8 cellular contexts compared by ENCODE assay signal in genomic region chr19:12194827-12195500, GRCh38. TPM values are rescaled to one million over a fixed set of nuclear protein-coding genes. Genes with fewer than 3 reads are reported as not detected.
A peak's percentile ranks its signal among the peaks of the same experiment; 100 is the strongest.
DNase-seq lines count a peak whose midpoint lies in the region; ATAC-seq and TF ChIP-seq lines count a peak whose summit lies in the region.

No MANE protein-coding gene starts in this region.

- peak overlapping the region; percentile 56 for H2AFZ ChIP-seq in GM23248
- H2AFZ ChIP-seq in PC-3 (ENCODE audit: low read length), result no peak overlapping the region

- H3K79me2 ChIP-seq in GM23248 (ENCODE audit: insufficient read depth), result no peaks in the 10 kb centered on the region
- no peaks in the 10 kb centered on the region for H3K79me2 ChIP-seq in PC-3 (ENCODE audit: low read length)

- H3K27me3 ChIP-seq in GM23248 (replicated peaks; ENCODE audit: insufficient read depth) (no peaks in the 10 kb centered on the region), dorsolateral prefrontal cortex (no peaks in the 10 kb centered on the region), lung (ENCODE audit: control insufficient read depth, insufficient read depth) (no peaks in the 10 kb centered on the region), PC-3 (ENCODE audit: low read length) (no peaks in the 10 kb centered on the region)

- peak overlapping the region; percentile 62 for H3K4me3 Mint-ChIP-seq in activated CD4-positive, alpha-beta memory T cell treated with anti-CD3 and anti-CD28 coated beads for 36 hours

- peak overlapping the region; percentile 38 for H3K27ac Mint-ChIP-seq in activated CD4-positive, alpha-beta memory T cell treated with anti-CD3 and anti-CD28 coated beads for 36 hours

- no peaks in the 10 kb centered on the region for H4K20me1 ChIP-seq in GM23248 (ENCODE audit: insufficient read depth)
- no peaks in the 10 kb centered on the region for H4K20me1 ChIP-seq in PC-3 (ENCODE audit: low read length)

- H3K9me2 ChIP-seq in GM23248 (ENCODE audit: insufficient read depth) (no peaks in the 10 kb centered on the region), PC-3 (replicated peaks; ENCODE audit: low read length) (no peaks in the 10 kb centered on the region)

- CTCF ChIA-PET in activated CD4-positive, alpha-beta memory T cell treated with anti-CD3 and anti-CD28 coated beads for 36 hours (lab: Charles Lee), result interaction anchor here (0.8 kb wide), 1 partner anchor 143 kb away, joined by 3 read pairs; no protein-coding TSS in a partner anchor
- CTCF ChIA-PET in PC-3 (lab: Charles Lee), result no interaction called here

- peaks cover 67% of the 10 kb centered on the region for H3K36me3 Mint-ChIP-seq in activated CD4-positive, alpha-beta memory T cell treated with anti-CD3 and anti-CD28 coated beads for 36 hours

- peaks cover 68% of the 10 kb centered on the region for H3K9me3 Mint-ChIP-seq in activated CD4-positive, alpha-beta memory T cell treated with anti-CD3 and anti-CD28 coated beads for 36 hours

- H3K9ac ChIP-seq in GM23248, result peak overlapping the region; percentile 48
- no peak overlapping the region for H3K9ac ChIP-seq in PC-3 (ENCODE audit: low read length)

- H3F3A ChIP-seq in GM23248 (ENCODE audit: insufficient read depth) (no peaks in the 10 kb centered on the region), PC-3 (ENCODE audit: low read length, unreplicated experiment) (no peaks in the 10 kb centered on the region)

- peaks cover 4% of the 10 kb centered on the region for H3K27me3 Mint-ChIP-seq in activated CD4-positive, alpha-beta memory T cell treated with anti-CD3 and anti-CD28 coated beads for 36 hours

- in situ Hi-C loops in GM23248 (cut with MboI), result no loop called here

- intact Hi-C loops in activated CD4-positive, alpha-beta memory T cell treated with anti-CD3 and anti-CD28 coated beads for 36 hours (cut with micrococcal nuclease), result no loop called here
- intact Hi-C loops in dorsolateral prefrontal cortex (cut with DNase I) (no loop called here), PC-3 (cut with micrococcal nuclease) (no loop called here)

- POLR2A ChIA-PET in activated CD4-positive, alpha-beta memory T cell treated with anti-CD3 and anti-CD28 coated beads for 36 hours (lab: Charles Lee), result no interaction called here
- POLR2A ChIA-PET in PC-3 (lab: Charles Lee; ENCODE audit: unreplicated experiment), result no interaction called here

- DNase-seq in GM23248, result peak; percentile 72
- peak; percentile 75 for DNase-seq in activated CD4-positive, alpha-beta memory T cell treated with anti-CD3 and anti-CD28 coated beads for 36 hours
- DNase-seq in dorsolateral prefrontal cortex, result peak; percentile 81 to 95 (median 94)
- peak; percentile 84 for DNase-seq in lung (ENCODE audit: low spot score)
- DNase-seq in stimulated activated CD4-positive, alpha-beta T cell treated with anti-CD3 and anti-CD28 coated beads, Interleukin-4, amount 100 ng/mL, for 48 hours (ENCODE audit: low read depth in 2 of 2), result peak; percentile 56 to 73
- DNase-seq in PC-3, result no peak

- ATAC-seq in lung (ENCODE audit: insufficient read depth, low FRiP score) (peak; percentile 75), HG03045 (IDR thresholded peaks at IDR 0.05; ENCODE audit: unreplicated experiment) (no peak), PC-3 (no peak), GM19455 (IDR thresholded peaks at IDR 0.05; ENCODE audit: unreplicated experiment) (no peak)

- peaks cover 13% of the 10 kb centered on the region for H3K9me3 ChIP-seq in GM23248 (ENCODE audit: low read depth)
- peaks cover 4 to 28% of the 10 kb centered on the region in 2 donors for H3K9me3 ChIP-seq in lung (ENCODE audit: control insufficient read depth in 2 of 2, insufficient read depth in 1 of 2, low read length in 1 of 2)
- peaks cover 76% of the 10 kb centered on the region for H3K9me3 ChIP-seq in PC-3 (ENCODE audit: low read length)

- peaks cover 16% of the 10 kb centered on the region for H3K4me1 Mint-ChIP-seq in activated CD4-positive, alpha-beta memory T cell treated with anti-CD3 and anti-CD28 coated beads for 36 hours (ENCODE audit: low read depth)

- WGBS in GM23248 (ENCODE audit: low coverage in 1 of 2, low lambda C conversion rate in 2 of 2, missing lambda C conversion rate in 2 of 2), 2 experiments, result 5 to 8% methylated on average over 49 to 50 of the region's 58 CpGs
- 1 to 4% methylated on average over 44 to 58 of the region's 58 CpGs for WGBS in lung, 2 donors

- H3K36me3 ChIP-seq in GM23248 (ENCODE audit: low read depth), result peaks cover 33% of the 10 kb centered on the region
- H3K36me3 ChIP-seq in lung (ENCODE audit: control insufficient read depth in 2 of 2, insufficient read depth in 2 of 2, low read length in 2 of 2), result peaks cover 5% of the 10 kb centered on the region in 2 donors
- H3K36me3 ChIP-seq in PC-3 (ENCODE audit: low read depth, low read length), result peaks cover 51% of the 10 kb centered on the region

- no peak overlapping the region for H3K27ac ChIP-seq in GM23248
- peak overlapping the region in 52 of 59 donors; percentile 4 to 91 (median 66) for H3K27ac ChIP-seq in dorsolateral prefrontal cortex
- H3K27ac ChIP-seq in lung (ENCODE audit: low read depth in 1 of 2, low read length in 1 of 2), result peak overlapping the region; percentile 59 to 64
- no peak overlapping the region for H3K27ac ChIP-seq in PC-3 (ENCODE audit: low read length)

- H3K4me1 ChIP-seq in GM23248 (ENCODE audit: insufficient read depth), result no peaks in the 10 kb centered on the region
- peaks cover 0 to 2% of the 10 kb centered on the region in 2 donors for H3K4me1 ChIP-seq in lung (ENCODE audit: control insufficient read depth in 2 of 2, insufficient read depth in 2 of 2, low read length in 2 of 2)
- no peaks in the 10 kb centered on the region for H3K4me1 ChIP-seq in PC-3 (ENCODE audit: insufficient read depth, low read length)

- H3K4me2 ChIP-seq in GM23248 (ENCODE audit: unreplicated experiment), result no peak overlapping the region
- H3K4me2 ChIP-seq in PC-3 (ENCODE audit: low read length), result no peak overlapping the region

- H3K4me3 ChIP-seq in GM23248 (peak overlapping the region; percentile 51), dorsolateral prefrontal cortex (peak overlapping the region; percentile 62 to 96 (median 86)), lung (peak overlapping the region; percentile 65), PC-3 (ENCODE audit: low read length) (no peak overlapping the region)

- TF ChIP-seq CTCF in dorsolateral prefrontal cortex (IDR thresholded peaks at IDR 0.05 in 54 of 56, conservative IDR thresholded peaks at IDR 0.05 in 2 of 56; ENCODE audit: low read depth in 1 of 56, partially characterized antibody in 56 of 56), result peak in 7 of 56 donors; percentile 4 to 22 (median 16)
- no peak for TF ChIP-seq CTCF in lung (IDR thresholded peaks at IDR 0.05; ENCODE audit: control extremely low read depth, extremely low read depth)
- TF ChIP-seq CTCF in PC-3 (conservative IDR thresholded peaks at IDR 0.05; ENCODE audit: low read depth, low read length), result no peak

- BruUV-seq in PC-3 (replicated peaks; lab: Mats Ljungman, UMichigan), result no TSS peak

RNA-seq across cellular contexts. Expression of gene ZNF136, which starts 32.1 kb away (rescaled TPM):
- 3.0 and 5.1 TPM in 2 replicates for total RNA-seq in GM23248 (2014; rRNA removed; shearing (Covaris generic))
- polyA plus RNA-seq in GM23248 (2016; fragmentation: Nextera tagmentation; extraction: Ambion mirVana) (4.6 and 4.8 TPM in 2 replicates), lung (1 to 10 TPM; 4.1 to 4.5 TPM)
- total RNA-seq in activated CD4-positive, alpha-beta memory T cell treated with anti-CD3 and anti-CD28 coated beads for 36 hours, result 10 to 100 TPM in 1 of 2 experiments, 1 to 10 TPM in 1; 9.5 to 12.8 TPM
- total RNA-seq in dorsolateral prefrontal cortex (10 to 100 TPM in 99 of 120 experiments, 1 to 10 TPM in 21; 5.2 to 18.6 (median 12.9) TPM), lung (10 to 100 TPM in 1 of 2 donors, 1 to 10 TPM in 1; 7.4 to 24.3 TPM), PC-3 (2014; rRNA removed) (7.9 and 8.7 TPM in 2 replicates)

RNA-seq across cellular contexts. Expression of gene ZNF625, which starts 38.4 kb away (rescaled TPM):
- 3.2 and 7.2 TPM in 2 replicates for total RNA-seq in GM23248 (2014; rRNA removed; shearing (Covaris generic))
- 1.5 and 2.4 TPM in 2 replicates for polyA plus RNA-seq in GM23248 (2016; fragmentation: Nextera tagmentation; extraction: Ambion mirVana)
- total RNA-seq in activated CD4-positive, alpha-beta memory T cell treated with anti-CD3 and anti-CD28 coated beads for 36 hours, result 1 to 10 TPM; 2.5 to 3.4 TPM
- total RNA-seq in dorsolateral prefrontal cortex, result 10 to 100 TPM in 29 of 120 experiments, 1 to 10 TPM in 91; 3.4 to 13.4 (median 8.8) TPM
- 10 to 100 TPM in 1 of 2 donors, 1 to 10 TPM in 1; 5.4 to 17.6 TPM for total RNA-seq in lung
- 1 to 10 TPM; 1.0 to 3.1 TPM for polyA plus RNA-seq in lung
- total RNA-seq in PC-3 (2014; rRNA removed), result 2.5 and 7.7 TPM in 2 replicates

RNA-seq across cellular contexts. Expression of gene ZNF20, which starts 54.8 kb away (rescaled TPM):
- 5.5 and 5.9 TPM in 2 replicates for total RNA-seq in GM23248 (2014; rRNA removed; shearing (Covaris generic))
- polyA plus RNA-seq in GM23248 (2016; fragmentation: Nextera tagmentation; extraction: Ambion mirVana) (1.3 and 2.1 TPM in 2 replicates), lung (1 to 10 TPM; 2.2 to 3.5 TPM)
- 1 to 10 TPM; 1.5 to 2.7 TPM for total RNA-seq in activated CD4-positive, alpha-beta memory T cell treated with anti-CD3 and anti-CD28 coated beads for 36 hours
- total RNA-seq in dorsolateral prefrontal cortex (1 to 10 TPM in 113 of 120 experiments, under 1 TPM in 6, not detected in 1; 0.81 to 9.8 (median 3.0) TPM), lung (10 to 100 TPM in 1 of 2 donors, 1 to 10 TPM in 1; 6.0 to 15.0 TPM), PC-3 (2014; rRNA removed) (3.9 and 5.6 TPM in 2 replicates)

Comparison
In these comparisons a context has a peak if more than half of its experiments do, and no peak if none do; other contexts are left out.
1. H3K27ac ChIP-seq: peak in dorsolateral prefrontal cortex (52 of 59) and lung (2 of 2); none in GM23248 (single experiment) and PC-3 (single experiment).